Comparison of ENCODE assay signal across 2 cellular contexts in genomic region chr6:75524322-75524972, GRCh38.
TF ChIP-seq lines count a peak whose summit lies in the region.

No MANE protein-coding gene starts in this region.

TF ChIP-seq in A549, 52 proteins besides CTCF, POLR2A, EP300 and RAD21 (continued from another document):
- TF ChIP-seq ELK1 (IDR thresholded peaks at IDR 0.05; ENCODE audit: low read depth, low read length) (no peak), FOXS1 (CRISPR knock-in tag; IDR thresholded peaks at IDR 0.05) (no peak; the same call in 1 of the 2 replicates), BCL3 (IDR thresholded peaks at IDR 0.05) (peak; percentile 90; the same call in 2 of the 3 replicates), KDM5A (IDR thresholded peaks at IDR 0.05) (no peak), MYC (IDR thresholded peaks at IDR 0.05; ENCODE audit: borderline replicate concordance, low read length) (no peak), MAZ (IDR thresholded peaks at IDR 0.05; ENCODE audit: borderline replicate concordance, low read depth, low read length) (no peak), PBX3 (IDR thresholded peaks at IDR 0.05) (peak; percentile 40; the same call in 1 of the 2 replicates), ATOH8 (CRISPR knock-in tag; IDR thresholded peaks at IDR 0.05; ENCODE audit: low read depth) (no peak), TP53 (CRISPR knock-in tag; IDR thresholded peaks at IDR 0.05) (no peak), NPAS2 (CRISPR knock-in tag; IDR thresholded peaks at IDR 0.05; ENCODE audit: borderline replicate concordance) (no peak), TFCP2L1 (CRISPR knock-in tag; IDR thresholded peaks at IDR 0.05) (no peak), SMC3 (IDR thresholded peaks at IDR 0.05) (peak; percentile 60), HOXB5 (CRISPR knock-in tag; IDR thresholded peaks at IDR 0.05) (no peak), CEBPB (IDR thresholded peaks at IDR 0.05) (peak; percentile 82 to 91), BHLHE40 (IDR thresholded peaks at IDR 0.05; ENCODE audit: low read depth, low read length) (no peak), HOXA7 (CRISPR knock-in tag; IDR thresholded peaks at IDR 0.05) (no peak), ZSCAN20 (CRISPR knock-in tag; IDR thresholded peaks at IDR 0.05) (no peak), MAFK (IDR thresholded peaks at IDR 0.05; ENCODE audit: partially characterized antibody) (no peak), ZC3H11A (IDR thresholded peaks at IDR 0.05) (no peak), RARB (CRISPR knock-in tag; IDR thresholded peaks at IDR 0.05) (no peak)

TF ChIP-seq in K562, 482 proteins besides CTCF, POLR2A, EP300 and RAD21 (continued from another document):
- no peak for TF ChIP-seq USF1 (CRISPR knock-in tag; IDR thresholded peaks at IDR 0.05)
- no peak for TF ChIP-seq STAT5B (CRISPR knock-in tag; IDR thresholded peaks at IDR 0.05)
- TF ChIP-seq ZNF507 (tag; conservative IDR thresholded peaks at IDR 0.05), result no peak
- 0 out of 2 replicates have a peak, but pooled peaks have one; percentile 12 for TF ChIP-seq TAL1 (IDR thresholded peaks at IDR 0.05)
- TF ChIP-seq RFX7 (CRISPR knock-in tag; IDR thresholded peaks at IDR 0.05), result no peak
- TF ChIP-seq LEF1 (IDR thresholded peaks at IDR 0.05), result no peak
- no peak for TF ChIP-seq JUND (IDR thresholded peaks at IDR 0.05; ENCODE audit: borderline replicate concordance, low read depth, low read length)
- 0 out of 3 replicates have a peak, but pooled peaks have one; percentile 56 for TF ChIP-seq JUND (tag; IDR thresholded peaks at IDR 0.05; ENCODE audit: borderline replicate concordance, low read depth, low read length)
- TF ChIP-seq BRD9 (IDR thresholded peaks at IDR 0.05; ENCODE audit: low read depth, partially characterized antibody), result no peak
- no peak for TF ChIP-seq JUNB (CRISPR knock-in tag; conservative IDR thresholded peaks at IDR 0.05)
- TF ChIP-seq ZNF133 (CRISPR knock-in tag; IDR thresholded peaks at IDR 0.05), result no peak
- 0 out of 2 replicates have a peak, but pooled peaks have one; percentile 25 for TF ChIP-seq TCF3 (CRISPR knock-in tag; IDR thresholded peaks at IDR 0.05)
- TF ChIP-seq TEAD4 (IDR thresholded peaks at IDR 0.05; ENCODE audit: low read length), result peak; percentile 85
- no peak for TF ChIP-seq TEAD4 (CRISPR knock-in tag; IDR thresholded peaks at IDR 0.05; ENCODE audit: borderline replicate concordance)
- TF ChIP-seq SPI1 (IDR thresholded peaks at IDR 0.05; ENCODE audit: borderline replicate concordance, low read depth, low read length), result no peak
- peak in 1 of 2 experiments; percentile 46; a peak in 2 of 4 replicates for TF ChIP-seq FOXA3 (CRISPR knock-in tag; conservative IDR thresholded peaks at IDR 0.05 in 1 of 2, IDR thresholded peaks at IDR 0.05 in 1 of 2)
- TF ChIP-seq KLF16 (IDR thresholded peaks at IDR 0.05), result no peak
- TF ChIP-seq MGA (IDR thresholded peaks at IDR 0.05), result no peak
